16 cellular contexts compared by ENCODE assay signal in the genomic region with DNA sequence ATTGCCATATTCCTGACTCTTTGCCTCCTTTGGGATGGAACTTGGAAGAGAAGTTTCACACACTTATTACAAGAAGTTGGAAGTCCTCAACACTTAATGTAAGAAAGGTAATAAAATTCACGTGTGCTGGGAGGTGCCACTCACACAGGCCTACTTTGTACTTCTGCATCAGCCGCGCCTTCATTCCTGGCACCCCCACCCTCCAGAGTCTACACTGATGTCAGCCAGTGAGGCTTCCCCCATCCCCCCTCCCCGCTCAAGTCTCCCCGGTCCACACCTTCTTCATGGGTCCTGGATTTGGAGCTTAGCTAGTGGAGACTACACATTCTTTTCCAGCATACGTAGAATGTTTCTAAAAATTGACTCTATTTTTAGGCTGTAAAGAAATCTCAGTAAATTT. TPM values are rescaled to one million over a fixed set of nuclear protein-coding genes. Genes with fewer than 3 reads are reported as not detected.
"Had no signal": no experiment of that assay in that cellular context is flagged by ENCODE, and none has a peak within 500 bp of the region (broad histone marks: within the 10 kb centered on the region; RNA-seq: fewer than 3 reads in every experiment).

No MANE protein-coding gene starts in this region.

- H3K27me3 ChIP-seq: adrenal gland, dorsolateral prefrontal cortex had no signal

- H3K4me3 Mint-ChIP-seq: activated CD4-positive, alpha-beta memory T cell treated with anti-CD3 and anti-CD28 coated beads, Interleukin-2, amount 10 ng/mL, durations not matched to agents 7 days and 5 days; activated CD4-positive, alpha-beta T cell treated with anti-CD3 and anti-CD28 coated beads for 36 hours; activated naive CD4-positive, alpha-beta T cell treated with anti-CD3 and anti-CD28 coated beads, Interleukin-2, amount 50 U/mL, for 24 hours; activated T-cell treated with anti-CD3 and anti-CD28 coated beads, Interleukin-2, amount 50 U/mL, for 4 hours; naive thymus-derived CD4-positive, alpha-beta T cell; stimulated activated naive B cell treated with anti-CD40 and anti-IgM and Interleukin-4, amounts not matched to agents 10 μg/mL and 1 μg/mL and 100 μg/mL, for 72 hours; T-helper 17 cell had no signal

- H3K27me3 Mint-ChIP-seq: activated CD4-positive, alpha-beta T cell treated with anti-CD3 and anti-CD28 coated beads for 36 hours had no signal

- H3K27ac ChIP-seq: adrenal gland, dorsolateral prefrontal cortex had no signal

- H3K36me3 ChIP-seq: adrenal gland had no signal

- H3K4me1 ChIP-seq: adrenal gland had no signal

- H3K4me3 ChIP-seq: adrenal gland, dorsolateral prefrontal cortex had no signal

- DNase-seq: activated CD4-positive, alpha-beta memory T cell treated with anti-CD3 and anti-CD28 coated beads, Interleukin-2, amount 10 ng/mL, durations not matched to agents 7 days and 5 days; activated CD4-positive, alpha-beta T cell treated with anti-CD3 and anti-CD28 coated beads for 36 hours; activated effector memory CD4-positive, alpha-beta T cell treated with Interleukin-2 at 50 U/mL for 16 hours; activated T-cell treated with anti-CD3 and anti-CD28 coated beads, Interleukin-2, amount 50 U/mL, for 4 hours; adrenal gland; dorsolateral prefrontal cortex; foreskin fibroblast; mammary epithelial cell; naive thymus-derived CD4-positive, alpha-beta T cell; posterior cingulate gyrus; retina; stimulated activated CD4-positive, alpha-beta T cell treated with anti-CD3 and anti-CD28 coated beads, Interleukin-2, amount 100 ng/mL, for 48 hours; stimulated activated naive B cell treated with anti-CD40 and anti-IgM and Interleukin-4, amounts not matched to agents 10 μg/mL and 1 μg/mL and 100 μg/mL, for 72 hours; T-helper 17 cell had no signal

- ATAC-seq: activated CD4-positive, alpha-beta T cell treated with anti-CD3 and anti-CD28 coated beads for 36 hours; activated T-cell treated with anti-CD3 and anti-CD28 coated beads, Interleukin-2, amount 50 U/mL, for 4 hours; naive thymus-derived CD4-positive, alpha-beta T cell; stimulated activated naive B cell treated with anti-CD40 and anti-IgM and Interleukin-4, amounts not matched to agents 10 μg/mL and 1 μg/mL and 100 μg/mL, for 72 hours; T-helper 17 cell had no signal

- H3K9me3 Mint-ChIP-seq: activated CD4-positive, alpha-beta memory T cell treated with anti-CD3 and anti-CD28 coated beads, Interleukin-2, amount 10 ng/mL, durations not matched to agents 7 days and 5 days; activated naive CD4-positive, alpha-beta T cell treated with anti-CD3 and anti-CD28 coated beads, Interleukin-2, amount 50 U/mL, for 24 hours; activated T-cell treated with anti-CD3 and anti-CD28 coated beads, Interleukin-2, amount 50 U/mL, for 4 hours; naive thymus-derived CD4-positive, alpha-beta T cell; stimulated activated naive B cell treated with anti-CD40 and anti-IgM and Interleukin-4, amounts not matched to agents 10 μg/mL and 1 μg/mL and 100 μg/mL, for 72 hours had no signal

- H3K27ac Mint-ChIP-seq: activated CD4-positive, alpha-beta memory T cell treated with anti-CD3 and anti-CD28 coated beads, Interleukin-2, amount 10 ng/mL, durations not matched to agents 7 days and 5 days; activated CD4-positive, alpha-beta T cell treated with anti-CD3 and anti-CD28 coated beads for 36 hours; activated naive CD4-positive, alpha-beta T cell treated with anti-CD3 and anti-CD28 coated beads, Interleukin-2, amount 50 U/mL, for 24 hours; naive thymus-derived CD4-positive, alpha-beta T cell; stimulated activated naive B cell treated with anti-CD40 and anti-IgM and Interleukin-4, amounts not matched to agents 10 μg/mL and 1 μg/mL and 100 μg/mL, for 72 hours; T-helper 17 cell had no signal

- H3K9me3 ChIP-seq: adrenal gland had no signal

- H3K4me1 Mint-ChIP-seq: activated CD4-positive, alpha-beta memory T cell treated with anti-CD3 and anti-CD28 coated beads, Interleukin-2, amount 10 ng/mL, durations not matched to agents 7 days and 5 days; activated CD4-positive, alpha-beta T cell treated with anti-CD3 and anti-CD28 coated beads for 36 hours; activated naive CD4-positive, alpha-beta T cell treated with anti-CD3 and anti-CD28 coated beads, Interleukin-2, amount 50 U/mL, for 24 hours; stimulated activated naive B cell treated with anti-CD40 and anti-IgM and Interleukin-4, amounts not matched to agents 10 μg/mL and 1 μg/mL and 100 μg/mL, for 72 hours; T-helper 17 cell had no signal

- H3K36me3 Mint-ChIP-seq: activated naive CD4-positive, alpha-beta T cell treated with anti-CD3 and anti-CD28 coated beads, Interleukin-2, amount 50 U/mL, for 24 hours; naive thymus-derived CD4-positive, alpha-beta T cell; stimulated activated naive B cell treated with anti-CD40 and anti-IgM and Interleukin-4, amounts not matched to agents 10 μg/mL and 1 μg/mL and 100 μg/mL, for 72 hours had no signal

RNA-seq across cellular contexts. Expression of a gene that starts 24.8 kb away (rescaled TPM):
- total RNA-seq: mononuclear cell had no signal
